ENCODE assay signal across 8 cellular contexts in the genomic region with DNA sequence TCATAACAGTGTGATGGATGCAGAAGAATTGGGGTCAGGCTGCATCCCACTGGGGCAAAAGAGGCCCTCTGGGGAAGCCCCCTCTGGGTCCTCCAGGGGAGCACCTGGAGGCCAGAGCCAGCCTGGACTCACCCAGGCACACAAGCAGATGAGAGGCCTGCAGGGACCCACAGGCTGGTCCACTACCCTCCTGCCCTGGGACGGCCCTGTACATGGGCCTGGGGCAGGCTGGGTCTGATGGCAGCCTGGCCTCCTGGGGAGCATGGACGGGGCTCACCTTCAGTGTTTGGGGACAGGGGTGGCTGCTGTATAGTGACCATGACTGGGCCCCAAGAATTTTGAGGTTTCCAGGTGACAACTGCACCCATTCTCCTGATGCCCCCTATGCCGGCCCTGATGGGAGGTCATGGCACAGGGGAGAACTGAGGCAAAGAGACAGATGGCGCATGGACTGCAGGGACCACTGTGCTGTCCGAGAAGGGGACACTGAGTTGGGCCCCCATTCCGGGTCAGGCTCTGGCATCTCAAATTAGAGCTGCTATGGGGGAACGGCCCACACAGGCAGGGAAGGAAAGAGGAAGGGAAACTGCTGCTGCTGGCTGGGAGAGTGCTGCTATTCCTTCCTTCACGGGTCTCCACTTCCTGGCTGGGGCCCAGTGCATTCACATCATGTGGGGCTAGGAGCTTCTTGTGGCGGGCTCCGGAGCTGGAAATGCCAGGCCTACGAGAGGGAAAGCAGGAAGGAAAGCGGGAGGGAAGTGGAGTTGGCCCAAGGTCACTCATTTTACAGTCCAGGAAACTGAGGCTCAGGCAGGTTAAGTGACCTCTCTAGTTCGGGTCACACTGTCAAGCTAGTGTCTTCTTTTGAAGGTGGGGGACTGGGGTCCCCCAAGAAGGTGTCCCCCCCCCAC. TPM values are rescaled to one million over a fixed set of nuclear protein-coding genes. Genes with fewer than 3 reads are reported as not detected.
DNase-seq lines count a peak whose midpoint lies in the region; ATAC-seq and TF ChIP-seq lines count a peak whose summit lies in the region.

No MANE protein-coding gene starts in this region.

- no peak overlapping the region for H3K9ac ChIP-seq in trophoblast cell (ENCODE audit: low read length)

- peak overlapping the region; percentile 81 for H2BK120ac ChIP-seq in trophoblast cell (ENCODE audit: insufficient read depth, low read length, poor library complexity)

- H3K36me3 ChIP-seq in heart left ventricle (no peaks in the 10 kb centered on the region), trophoblast cell (ENCODE audit: control insufficient read depth in 1 of 2, insufficient read depth in 2 of 2, low read length in 2 of 2) (no peaks in the 10 kb centered on the region)

- peaks cover 64% of the 10 kb centered on the region for H3K4me1 Mint-ChIP-seq in CD14-positive monocyte

- H3K36me3 Mint-ChIP-seq in CD14-positive monocyte = peaks cover 21 to 25% of the 10 kb centered on the region in 2 donors

- no peaks in the 10 kb centered on the region for H3K27me3 ChIP-seq in heart left ventricle
- H3K27me3 ChIP-seq in trophoblast cell (ENCODE audit: insufficient read depth, low read length) = no peaks in the 10 kb centered on the region

- ATAC-seq in HG03066 (IDR thresholded peaks at IDR 0.05; ENCODE audit: low read depth, unreplicated experiment) (peak; percentile 23), heart left ventricle (no peak), HG02678 (IDR thresholded peaks at IDR 0.05; ENCODE audit: unreplicated experiment) (no peak)

- intact Hi-C loops in CD14-positive monocyte (cut with micrococcal nuclease) (loop anchor here (2.0 to 10.0 kb wide), 9 partner anchors 30 to 470 kb away; partner anchors contain the start of genes BICD2 (in 2 of the 2), FAM120A (in 2 of the 2), FAM120AOS (in 2 of the 2) and NINJ1 (in 1 of the 2)), heart left ventricle (cut with DNase I) (loop anchor here in 5 of 10 donors (5.0 to 10.0 kb wide), 6 partner anchors 37 to 470 kb away; partner anchors contain the start of genes FAM120A (in 2 of the 5), FAM120AOS (in 2 of the 5), NINJ1 (in 2 of the 5) and SUSD3 (in 1 of the 5))

- peak overlapping the region; percentile 6 for H3K4ac ChIP-seq in trophoblast cell (ENCODE audit: low read depth, low read length)

- H3K9me3 Mint-ChIP-seq in CD14-positive monocyte = peaks cover 7 to 21% (median 14%) of the 10 kb centered on the region in 7 donors

- peaks cover 4% of the 10 kb centered on the region for H3K79me2 ChIP-seq in trophoblast cell (ENCODE audit: control insufficient read depth, insufficient read depth, low read length, poor library complexity)

- H3K79me1 ChIP-seq in trophoblast cell (ENCODE audit: low read length) = peaks cover 13% of the 10 kb centered on the region

- TF ChIP-seq POLR2A in heart left ventricle (IDR thresholded peaks at IDR 0.05) = no peak

- DNase-seq in CD14-positive monocyte (ENCODE audit: low spot score) (peak; percentile 78), heart left ventricle (peak; percentile 67 to 86 (median 70)), trophoblast cell (peak in 1 of 2 donors; percentile 44), NCI-H524 treated with DMSO at 0.1 percent for 48 hours (lab: John Stamatoyannopoulos, UW) (no peak)
- peak; percentile 64 for DNase-seq in activated CD8-positive, alpha-beta memory T cell treated with anti-CD3 and anti-CD28 coated beads, Interleukin-2, amount 50 U/mL, for 48 hours
- no peak for DNase-seq in activated CD4-positive, CD25-positive, alpha-beta regulatory T cell (lab: John Stamatoyannopoulos, UW)

- no peak for TF ChIP-seq CTCF in CD14-positive monocyte (IDR thresholded peaks at IDR 0.05)
- TF ChIP-seq CTCF in heart left ventricle (IDR thresholded peaks at IDR 0.05) = no peak

- H3K4me3 ChIP-seq in heart left ventricle (peak overlapping the region in 11 of 12 donors; percentile 34 to 85 (median 62)), trophoblast cell (ENCODE audit: low read depth, low read length) (peak overlapping the region; percentile 72)

- H3K23ac ChIP-seq in trophoblast cell (ENCODE audit: low read length) = no peak overlapping the region

- H3K27ac ChIP-seq in heart left ventricle (peak overlapping the region; percentile 80 to 98 (median 96)), trophoblast cell (ENCODE audit: low read depth, low read length) (peak overlapping the region; percentile 53)

- H2BK5ac ChIP-seq in trophoblast cell (ENCODE audit: low read depth, low read length, poor library complexity) = peak overlapping the region; percentile 19

- 48 to 59% (median 51%) methylated on average over 11 to 13 of the region's 13 CpGs for WGBS in heart left ventricle, 4 donors
- no CpG with 5 or more reads among the region's 13 CpGs for WGBS in trophoblast cell (ENCODE audit: extremely low coverage, insufficient coverage, insufficient read length)

- H4K91ac ChIP-seq in trophoblast cell (ENCODE audit: low read depth, low read length) = peak overlapping the region; percentile 49

- H3K4me2 ChIP-seq in trophoblast cell (ENCODE audit: low read length) = peak overlapping the region; percentile 54

- H3K27ac Mint-ChIP-seq in CD14-positive monocyte = peak overlapping the region; percentile 99 to 100 (median 100)

- H4K12ac ChIP-seq in trophoblast cell (ENCODE audit: low read depth, low read length) = peak overlapping the region; percentile 67

- peak overlapping the region; percentile 32 for H2AFZ ChIP-seq in trophoblast cell (ENCODE audit: insufficient read depth, low read length, poor library complexity)

- H3K9me3 ChIP-seq in heart left ventricle (peaks cover 0 to 14% (median 0%) of the 10 kb centered on the region in 12 donors), trophoblast cell (ENCODE audit: insufficient read depth, low read depth, low read length) (peaks cover 2% of the 10 kb centered on the region)

- peak overlapping the region; percentile 25 for H2BK12ac ChIP-seq in trophoblast cell (ENCODE audit: low read length)

- peak overlapping the region; percentile 3 for H2AK5ac ChIP-seq in trophoblast cell (ENCODE audit: low read length)

- H3K4me1 ChIP-seq in heart left ventricle (peaks cover 15 to 60% (median 50%) of the 10 kb centered on the region in 12 donors), trophoblast cell (ENCODE audit: control insufficient read depth in 1 of 2, insufficient read depth in 2 of 2, low read length in 2 of 2) (peaks cover 17 to 22% of the 10 kb centered on the region in 2 experiments)

- peak overlapping the region; percentile 67 for H4K8ac ChIP-seq in trophoblast cell (ENCODE audit: low read depth, low read length)

- peaks cover 0 to 2% (median 0%) of the 10 kb centered on the region in 3 donors for H3K27me3 Mint-ChIP-seq in CD14-positive monocyte (ENCODE audit: low read depth in 3 of 3)

- no peak overlapping the region for H3K18ac ChIP-seq in trophoblast cell (ENCODE audit: low read length)

- peak overlapping the region; percentile 54 for H3K14ac ChIP-seq in trophoblast cell (ENCODE audit: low read length)

- H3K4me3 Mint-ChIP-seq in CD14-positive monocyte = peak overlapping the region; percentile 84 to 91

RNA-seq across cellular contexts. Expression of gene CARD19, which starts 1.5 kb away (rescaled TPM):
- polyA plus RNA-seq in CD14-positive monocyte (100 to 1,000 TPM; 130 to 137 TPM), heart left ventricle (10 to 100 TPM; 38.9 to 42.7 TPM)
- total RNA-seq in heart left ventricle = 10 to 100 TPM; 24.2 to 46.2 (median 27.5) TPM
- polyA plus RNA-seq in trophoblast cell (2013) = 20.3 and 21.4 TPM in 2 replicates

RNA-seq across cellular contexts. Expression of gene SUSD3, which starts 36.0 kb away (rescaled TPM):
- polyA plus RNA-seq in CD14-positive monocyte (10 to 100 TPM; 10.5 to 15.7 TPM), heart left ventricle (under 1 TPM in 1 of 2 donors, not detected in 1; 0.50 TPM)
- total RNA-seq in heart left ventricle = 1 to 10 TPM in 2 of 9 donors, under 1 TPM in 5, not detected in 2; 0.29 to 5.2 (median 0.56) TPM
- 0.37 and 0.44 TPM in 2 replicates for polyA plus RNA-seq in trophoblast cell (2013)

RNA-seq across cellular contexts. Expression of gene NINJ1, which starts 39.5 kb away (rescaled TPM):
- polyA plus RNA-seq in CD14-positive monocyte = 100 to 1,000 TPM; 290 to 469 TPM
- total RNA-seq in heart left ventricle = 10 to 100 TPM; 42.2 to 96.1 (median 56.3) TPM
- 10 to 100 TPM; 52.0 to 52.9 TPM for polyA plus RNA-seq in heart left ventricle
- polyA plus RNA-seq in trophoblast cell (2013) = 52.0 and 52.5 TPM in 2 replicates

Comparison
In these comparisons a context has a peak if more than half of its experiments do, and no peak if none do; other contexts are left out.
1. DNase-seq: peak in CD14-positive monocyte (single experiment), activated CD8-positive, alpha-beta memory T cell treated with anti-CD3 and anti-CD28 coated beads, Interleukin-2, amount 50 U/mL, for 48 hours (single experiment) and heart left ventricle (5 of 5); none in NCI-H524 treated with DMSO at 0.1 percent for 48 hours (single experiment) and activated CD4-positive, CD25-positive, alpha-beta regulatory T cell (0 of 4).
2. RNA of gene SUSD3, which starts 36.0 kb away (polyA plus RNA-seq): 10.5 to 15.7 TPM in CD14-positive monocyte; 0.50 TPM in heart left ventricle; every median in the first group is over 4 times any median in the second.
3. RNA of gene NINJ1, which starts 39.5 kb away (polyA plus RNA-seq): 290 to 469 TPM in CD14-positive monocyte; 52.0 to 52.9 TPM in heart left ventricle; every median in the first group is over 4 times any median in the second.